Comparison of ENCODE assay signal across 8 cellular contexts in the genomic region with DNA sequence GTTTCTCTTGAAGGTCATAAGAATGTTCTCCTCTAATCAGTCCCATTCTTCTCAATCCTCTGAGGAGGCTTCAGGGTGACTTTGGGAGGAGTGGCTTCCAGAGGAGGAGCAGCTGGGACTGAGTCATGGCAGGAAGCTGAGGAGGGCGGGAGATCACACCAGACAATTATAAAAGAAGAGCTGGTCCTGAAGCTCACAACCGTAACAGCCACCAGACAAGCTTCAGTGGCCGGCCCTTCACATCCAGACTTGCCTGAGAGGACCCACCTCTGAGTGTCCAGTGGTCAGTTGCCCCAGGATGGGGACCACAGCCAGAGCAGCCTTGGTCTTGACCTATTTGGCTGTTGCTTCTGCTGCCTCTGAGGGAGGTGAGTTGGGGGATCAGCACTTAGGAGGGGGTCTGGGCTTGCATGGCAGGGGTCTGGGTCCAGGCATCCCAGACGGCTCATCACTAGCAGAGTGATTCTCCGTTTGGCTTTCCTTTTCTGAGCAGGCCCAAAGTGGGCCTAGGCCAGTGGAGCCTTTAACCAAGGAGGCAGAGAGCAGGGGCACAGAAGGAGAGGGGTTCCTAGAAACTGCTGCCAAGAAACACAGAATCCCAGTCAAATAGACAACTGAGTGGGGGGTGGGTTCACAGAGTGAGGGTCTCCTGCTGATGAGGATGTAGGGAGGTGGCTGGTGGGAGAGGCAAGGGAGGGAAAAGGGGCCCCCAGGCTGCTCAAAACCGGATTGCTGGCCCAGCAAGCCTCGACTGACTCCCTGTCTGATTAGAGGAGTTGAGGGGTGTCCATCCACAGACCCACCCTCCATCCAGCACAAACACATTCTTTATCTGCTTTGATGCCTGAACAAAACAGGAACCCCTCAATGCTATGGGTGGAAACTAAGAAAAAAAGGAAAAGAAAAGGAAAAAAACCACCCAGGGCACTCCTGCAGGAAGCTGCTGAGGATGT. TPM values are rescaled to one million over a fixed set of nuclear protein-coding genes. Genes with fewer than 3 reads are reported as not detected.
DNase-seq lines count a peak whose midpoint lies in the region; ATAC-seq and TF ChIP-seq lines count a peak whose summit lies in the region.

A gene (plus strand): TSS at position 198 of the 953 bp plus-strand sequence. CDS start 101 bp downstream, at position 299.

- peaks cover 13 to 20% of the 10 kb centered on the region in 2 donors for H3K4me1 ChIP-seq in left lung
- H3K4me1 ChIP-seq in upper lobe of left lung: peaks cover 17 to 35% (median 20%) of the 10 kb centered on the region in 4 donors

- no peaks in the 10 kb centered on the region for H3K9me3 Mint-ChIP-seq in MCF 10A (ENCODE audit: unreplicated experiment)

- H3K36me3 Mint-ChIP-seq in MCF 10A (ENCODE audit: insufficient read depth, unreplicated experiment): peaks cover 46% of the 10 kb centered on the region

- peak in 1 of 4 donors; percentile 24 for TF ChIP-seq POLR2A in upper lobe of left lung (IDR thresholded peaks at IDR 0.05)

- H3K4me3 ChIP-seq in AG09309 (ENCODE audit: control insufficient read depth, low read depth, low read length) (peak within 1 kb of the TSS; percentile 64), left lung (peak within 1 kb of the TSS in 1 of 2 donors; percentile 18), upper lobe of left lung (peak within 1 kb of the TSS in 2 of 4 donors; percentile 4 to 29)

- CTCF ChIA-PET in MCF 10A (lab: Yijun Ruan, JAX): interaction anchor here (0.5 to 1.9 kb wide), 6 partner anchors 29 to 336 kb away, joined by 3 to 4 read pairs (median 4); no protein-coding TSS in a partner anchor

- no peak for TF ChIP-seq EP300 in upper lobe of left lung (IDR thresholded peaks at IDR 0.05)

- H3K27me3 ChIP-seq in left lung: no peaks in the 10 kb centered on the region
- no peaks in the 10 kb centered on the region for H3K27me3 ChIP-seq in upper lobe of left lung

- POLR2A ChIA-PET in MCF 10A (lab: Yijun Ruan, JAX): interaction anchor here (0.6 to 3.5 kb wide), 10 partner anchors 8 to 189 kb away, joined by 3 to 16 read pairs (median 4); a partner anchor contains a TSS

- DNase-seq in AG09309 (ENCODE audit: low read depth) (no peak), LHCN-M2 (ENCODE audit: low read depth) (peak; percentile 85), MCF 10A (ENCODE audit: unreplicated experiment) (peak; percentile 81), left lung (peak in 1 of 2 donors; percentile 62), upper lobe of left lung (peak in 1 of 2 donors; percentile 63), NCI-H2171 treated with DMSO at 0.1 percent for 48 hours (lab: John Stamatoyannopoulos, UW) (no peak), activated gamma-delta T cell treated with Interleukin-2 at 50 U/mL for 16 hours (no peak)

- H3K27ac Mint-ChIP-seq in MCF 10A (ENCODE audit: low read depth, unreplicated experiment): peak within 1 kb of the TSS; percentile 86

- BruUV-seq in MCF 10A (replicated peaks; lab: Mats Ljungman, UMichigan): no TSS peak

- no peaks in the 10 kb centered on the region for H3K27me3 Mint-ChIP-seq in MCF 10A (ENCODE audit: insufficient read depth, unreplicated experiment)

- H3K27ac ChIP-seq in left lung (peak within 1 kb of the TSS; percentile 62 to 70), upper lobe of left lung (peak within 1 kb of the TSS; percentile 38 to 83 (median 78))

- peaks cover 11% of the 10 kb centered on the region for H3K4me1 Mint-ChIP-seq in MCF 10A (ENCODE audit: insufficient read depth, unreplicated experiment)

- TF ChIP-seq CTCF in AG09309 (IDR thresholded peaks at IDR 0.05; ENCODE audit: control insufficient read depth, insufficient read depth, low read depth, low read length, missing control alignments) (no peak), MCF 10A (IDR thresholded peaks at IDR 0.05; ENCODE audit: unreplicated experiment) (no peak), left lung (IDR thresholded peaks at IDR 0.05) (no peak), upper lobe of left lung (IDR thresholded peaks at IDR 0.05) (no peak)

- H3K4me3 Mint-ChIP-seq in MCF 10A (ENCODE audit: unreplicated experiment): peak within 1 kb of the TSS; percentile 13

- 45 to 64% methylated on average over 5 to 7 of the region's 7 CpGs for WGBS in upper lobe of left lung, 2 donors

- H3K36me3 ChIP-seq in left lung (peaks cover 0 to 42% of the 10 kb centered on the region in 2 donors), upper lobe of left lung (peaks cover 0 to 39% (median 24%) of the 10 kb centered on the region in 4 donors)

- ATAC-seq in left lung (peak; percentile 77), upper lobe of left lung (ENCODE audit: low FRiP score in 2 of 2) (peak in 1 of 2 donors; percentile 92), HG02885 (IDR thresholded peaks at IDR 0.05; ENCODE audit: poor library complexity, unreplicated experiment) (no peak)

- H3K9me3 ChIP-seq in left lung (no peaks in the 10 kb centered on the region), upper lobe of left lung (no peaks in the 10 kb centered on the region)

- intact Hi-C loops in MCF 10A (cut with micrococcal nuclease) (no loop called here), left lung (cut with DNase I) (no loop called here)

RNA-seq across cellular contexts. Expression of the gene that starts here (rescaled TPM):
- total RNA-seq in LHCN-M2 (2014; rRNA removed) (108 and 129 TPM in 2 replicates), MCF 10A (2022) (1.7 and 3.2 TPM in 2 replicates), left lung (10 to 100 TPM; 21.3 to 65.2 TPM), upper lobe of left lung (10 to 100 TPM in 3 of 6 donors, 1 to 10 TPM in 3; 2.2 to 21.1 (median 14.4) TPM)
- 222 TPM for polyA plus RNA-seq in LHCN-M2 (2012)

Comparison
In these comparisons a context has a peak if more than half of its experiments do, and no peak if none do; other contexts are left out.
1. DNase-seq: peak in LHCN-M2 (single experiment) and MCF 10A (single experiment); none in AG09309 (single experiment), NCI-H2171 treated with DMSO at 0.1 percent for 48 hours (single experiment) and activated gamma-delta T cell treated with Interleukin-2 at 50 U/mL for 16 hours (single experiment).